21 cellular contexts compared by ENCODE assay signal in genomic region chr20:41386502-41387427, GRCh38. TPM values are rescaled to one million over a fixed set of nuclear protein-coding genes. Genes with fewer than 3 reads are reported as not detected.
DNase-seq lines count a peak whose midpoint lies in the region; ATAC-seq and TF ChIP-seq lines count a peak whose summit lies in the region.
"Had no signal": no experiment of that assay in that cellular context is flagged by ENCODE, and none has a peak within 500 bp of the region (broad histone marks: within the 10 kb centered on the region; RNA-seq: fewer than 3 reads in every experiment).

No MANE protein-coding gene starts in this region.

- no peaks in the 10 kb centered on the region for H3K4me1 Mint-ChIP-seq in activated naive CD4-positive, alpha-beta T cell treated with anti-CD3 and anti-CD28 coated beads, Interleukin-2, amount 10 ng/mL, durations not matched to agents 7 days and 5 days
- H3K4me1 Mint-ChIP-seq: activated T-helper 17 cell treated with anti-CD3 and anti-CD28 coated beads, Interleukin-2, amount 50 U/mL, for 72 hours had no signal

- DNase-seq in AG10803 (ENCODE audit: low read depth) (peak; percentile 82), SJCRH30 (peak; percentile 56 to 67), fibroblast of the conjunctiva (ENCODE audit: low read depth) (peak; percentile 65), posterior vena cava (ENCODE audit: low spot score) (peak; percentile 72), omental fat pad (ENCODE audit: low spot score) (no peak), Peyer's patch (no peak), LoVo (ENCODE audit: low spot score) (no peak)
- no peak for DNase-seq in activated naive CD4-positive, alpha-beta T cell treated with anti-CD3 and anti-CD28 coated beads, Interleukin-2, amount 10 ng/mL, durations not matched to agents 7 days and 5 days
- DNase-seq: AML-193; Caco-2; HCEC 1CT; MV-4-11; NCI-H2029; SIG-M5; stimulated activated naive CD4-positive, alpha-beta T cell treated with Interleukin-2 at 50 U/mL for 16 hours; T-helper 9 cell had no signal

- peaks cover 30% of the 10 kb centered on the region for H3K27me3 Mint-ChIP-seq in activated naive CD4-positive, alpha-beta T cell treated with anti-CD3 and anti-CD28 coated beads, Interleukin-2, amount 10 ng/mL, durations not matched to agents 7 days and 5 days

- H3K4me3 Mint-ChIP-seq in activated naive CD4-positive, alpha-beta T cell treated with anti-CD3 and anti-CD28 coated beads, Interleukin-2, amount 10 ng/mL, durations not matched to agents 7 days and 5 days, result no peak overlapping the region
- H3K4me3 Mint-ChIP-seq: activated T-helper 17 cell treated with anti-CD3 and anti-CD28 coated beads, Interleukin-2, amount 50 U/mL, for 72 hours had no signal

- H3K36me3 ChIP-seq in SJCRH30, result no peaks in the 10 kb centered on the region
- no peaks in the 10 kb centered on the region for H3K36me3 ChIP-seq in Peyer's patch
- H3K36me3 ChIP-seq: cardiac muscle cell, neutrophil had no signal

- intact Hi-C loops in posterior vena cava (cut with DNase I), result no loop called here

- H3K9me3 ChIP-seq in SJCRH30 (replicated peaks) (no peaks in the 10 kb centered on the region), Peyer's patch (no peaks in the 10 kb centered on the region)
- H3K9me3 ChIP-seq: Caco-2, neutrophil had no signal

- CTCF ChIA-PET in activated naive CD4-positive, alpha-beta T cell treated with anti-CD3 and anti-CD28 coated beads, Interleukin-2, amount 10 ng/mL, durations not matched to agents 7 days and 5 days (lab: Charles Lee), result no interaction called here

- ATAC-seq in omental fat pad (ENCODE audit: low FRiP score), result no peak
- ATAC-seq: activated CD4-positive, CD25-positive, alpha-beta regulatory T cell treated with anti-CD3 and anti-CD28 coated beads, Interleukin-2, amount 50 U/mL, for 24 hours; activated T-helper 17 cell treated with anti-CD3 and anti-CD28 coated beads, Interleukin-2, amount 50 U/mL, for 72 hours had no signal

- H3K27me3 ChIP-seq in SJCRH30, result no peaks in the 10 kb centered on the region
- no peaks in the 10 kb centered on the region for H3K27me3 ChIP-seq in Peyer's patch
- H3K27me3 ChIP-seq: cardiac muscle cell had no signal

- H3K4me3 ChIP-seq in AG10803 (ENCODE audit: low read length), result no peak overlapping the region
- H3K4me3 ChIP-seq in SJCRH30, result no peak overlapping the region
- no peak overlapping the region for H3K4me3 ChIP-seq in Peyer's patch
- H3K4me3 ChIP-seq: cardiac muscle cell had no signal

- H3K27ac ChIP-seq in SJCRH30 (no peak overlapping the region), Peyer's patch (no peak overlapping the region)
- H3K27ac ChIP-seq: cardiac muscle cell, HL-60, neutrophil had no signal

- no peaks in the 10 kb centered on the region for H3K36me3 Mint-ChIP-seq in activated naive CD4-positive, alpha-beta T cell treated with anti-CD3 and anti-CD28 coated beads, Interleukin-2, amount 10 ng/mL, durations not matched to agents 7 days and 5 days

- no peak overlapping the region for H3K27ac Mint-ChIP-seq in activated naive CD4-positive, alpha-beta T cell treated with anti-CD3 and anti-CD28 coated beads, Interleukin-2, amount 10 ng/mL, durations not matched to agents 7 days and 5 days
- H3K27ac Mint-ChIP-seq: activated T-helper 17 cell treated with anti-CD3 and anti-CD28 coated beads, Interleukin-2, amount 50 U/mL, for 72 hours had no signal

- no peak for TF ChIP-seq POLR2A in Peyer's patch (IDR thresholded peaks at IDR 0.05)

- H3K4me1 ChIP-seq in SJCRH30 (peaks cover 38% of the 10 kb centered on the region), Peyer's patch (no peaks in the 10 kb centered on the region)
- H3K4me1 ChIP-seq: Caco-2 had no signal

- no peak for TF ChIP-seq CTCF in AG10803 (conservative IDR thresholded peaks at IDR 0.05; ENCODE audit: low read length)
- no peak for TF ChIP-seq CTCF in omental fat pad (IDR thresholded peaks at IDR 0.05)
- TF ChIP-seq CTCF in Peyer's patch (IDR thresholded peaks at IDR 0.05), result no peak

- H3K9me3 Mint-ChIP-seq in activated naive CD4-positive, alpha-beta T cell treated with anti-CD3 and anti-CD28 coated beads, Interleukin-2, amount 10 ng/mL, durations not matched to agents 7 days and 5 days, result no peaks in the 10 kb centered on the region

RNA-seq across cellular contexts. Expression of gene EMILIN3, which starts 20.1 kb away (rescaled TPM):
- 11.7 and 12.0 TPM in 2 replicates for total RNA-seq in SJCRH30 (2014; rRNA removed; shearing (Covaris generic))
- total RNA-seq in posterior vena cava (1 to 10 TPM; 1.4 to 2.3 TPM), omental fat pad (under 1 TPM in 3 of 4 donors, not detected in 1; 0.12 to 0.37 (median 0.13) TPM), Peyer's patch (under 1 TPM in 1 of 4 donors, not detected in 3; 0.66 TPM)
- total RNA-seq: activated T-helper 17 cell treated with anti-CD3 and anti-CD28 coated beads, Interleukin-2, amount 50 U/mL, for 72 hours had no signal

RNA-seq across cellular contexts. Expression of gene LPIN3, which starts 46.1 kb away (rescaled TPM):
- 1.2 and 2.3 TPM in 2 replicates for total RNA-seq in SJCRH30 (2014; rRNA removed; shearing (Covaris generic))
- 10 to 100 TPM; 12.7 to 17.6 TPM for total RNA-seq in posterior vena cava
- 10 to 100 TPM; 17.2 to 51.2 (median 34.2) TPM for total RNA-seq in omental fat pad
- total RNA-seq in Peyer's patch, result 100 to 1,000 TPM in 3 of 4 donors, 10 to 100 TPM in 1; 85.0 to 320 (median 222) TPM

Comparison
In these comparisons a context has a peak if more than half of its experiments do, and no peak if none do; other contexts are left out.
1. DNase-seq: peak in AG10803 (single experiment), SJCRH30 (2 of 2), fibroblast of the conjunctiva (single experiment) and posterior vena cava (single experiment); none in activated naive CD4-positive, alpha-beta T cell treated with anti-CD3 and anti-CD28 coated beads, Interleukin-2, amount 10 ng/mL, durations not matched to agents 7 days and 5 days (single experiment), omental fat pad (single experiment), Peyer's patch (0 of 3) and LoVo (single experiment).